In the genomic region with DNA sequence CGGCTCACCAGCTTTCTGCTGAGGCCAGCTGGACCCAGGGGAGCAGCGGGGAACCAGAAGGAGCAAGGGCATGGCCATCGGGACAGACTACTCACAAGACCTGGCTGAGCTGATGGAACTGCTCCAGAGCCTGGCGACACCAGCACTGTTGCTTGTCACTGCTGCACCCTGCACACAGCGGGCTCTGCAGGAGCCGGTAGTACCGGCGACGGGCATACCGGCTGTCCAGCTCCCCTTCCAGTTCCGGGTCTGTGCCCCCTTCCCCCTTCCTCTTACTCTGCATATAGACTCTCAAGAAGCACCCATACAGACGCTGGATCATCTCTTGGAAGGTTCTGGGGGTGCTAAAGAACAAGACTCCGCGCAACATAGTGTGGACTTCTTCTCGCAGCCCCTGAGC, we compare ENCODE assay signal across 10 cellular contexts. TPM values are rescaled to one million over a fixed set of nuclear protein-coding genes. Genes with fewer than 3 reads are reported as not detected.
DNase-seq lines count a peak whose midpoint lies in the region; ATAC-seq, FAIRE-seq and TF ChIP-seq lines count a peak whose summit lies in the region.
"Had no signal": no experiment of that assay in that cellular context is flagged by ENCODE, and none has a peak within 500 bp of the region (broad histone marks: within the 10 kb centered on the region; RNA-seq: fewer than 3 reads in every experiment).

No MANE protein-coding gene starts in this region.

- POLR2A ChIA-PET in CD4-positive, alpha-beta memory T cell (lab: Charles Lee; ENCODE audit: partially characterized antibody): interaction anchor here (0.6 to 8.9 kb wide), 13 partner anchors 12 to 153 kb away, joined by 3 to 169 read pairs (median 11); a partner anchor contains a TSS
- POLR2A ChIA-PET in OCI-LY7 (lab: Charles Lee): interaction anchor here (3.2 kb wide), 1 partner anchor 14 kb away, joined by 16 read pairs; a partner anchor contains a TSS
- POLR2A ChIA-PET in endothelial cell of umbilical vein (lab: Charles Lee): no interaction called here
- POLR2A ChIA-PET in HEK293T (lab: Yijun Ruan, JAX): interaction anchor here (0.8 to 2.7 kb wide), 10 partner anchors 11 to 58 kb away, joined by 3 to 19 read pairs (median 10); a partner anchor contains a TSS

- H3K4me3 ChIP-seq in CD4-positive, alpha-beta memory T cell (ENCODE audit: low read length in 2 of 2): peak overlapping the region; percentile 81 to 90
- peak overlapping the region; percentile 94 for H3K4me3 ChIP-seq in OCI-LY7 (ENCODE audit: low read depth, low read length, poor library complexity, severe bottlenecking)
- peak overlapping the region; percentile 57 to 86 (median 64) for H3K4me3 ChIP-seq in endothelial cell of umbilical vein (replicated peaks in 1 of 3; ENCODE audit: insufficient read depth in 1 of 3, low read depth in 1 of 3, low read length in 3 of 3)

- H2AFZ ChIP-seq in OCI-LY7 (ENCODE audit: low read length) (no peak overlapping the region), endothelial cell of umbilical vein (ENCODE audit: low read depth, low read length) (no peak overlapping the region)

- H3K27ac ChIP-seq in CD4-positive, alpha-beta memory T cell (ENCODE audit: low read depth, low read length): peak overlapping the region; percentile 96
- no peak overlapping the region for H3K27ac ChIP-seq in OCI-LY7 (ENCODE audit: low read depth, low read length, poor library complexity, severe bottlenecking)
- no peak overlapping the region for H3K27ac ChIP-seq in endothelial cell of umbilical vein (ENCODE audit: insufficient read depth, low read depth, low read length)

- no peaks in the 10 kb centered on the region for H3K9me3 ChIP-seq in CD4-positive, alpha-beta memory T cell (ENCODE audit: control insufficient read depth in 1 of 2, low read length in 2 of 2)
- no peaks in the 10 kb centered on the region for H3K9me3 ChIP-seq in OCI-LY7 (ENCODE audit: low read length)
- no peaks in the 10 kb centered on the region for H3K9me3 ChIP-seq in endothelial cell of umbilical vein (replicated peaks; ENCODE audit: control insufficient read depth, insufficient read depth, low read length)

- TF ChIP-seq CTCF in OCI-LY7 (conservative IDR thresholded peaks at IDR 0.05; ENCODE audit: low read length): no peak
- no peak for TF ChIP-seq CTCF in endothelial cell of umbilical vein (IDR thresholded peaks at IDR 0.05; ENCODE audit: extremely low read depth in 1 of 2, insufficient read depth in 1 of 2, low read depth in 1 of 2, low read length in 2 of 2)
- no peak for TF ChIP-seq CTCF in osteocyte (IDR thresholded peaks at IDR 0.05)

- peaks cover 6 to 27% of the 10 kb centered on the region in 2 donors for H3K36me3 Mint-ChIP-seq in CD4-positive, alpha-beta memory T cell
- peaks cover 14% of the 10 kb centered on the region for H3K36me3 Mint-ChIP-seq in osteocyte (ENCODE audit: unreplicated experiment)

- BruUV-seq in OCI-LY7 (replicated peaks; lab: Mats Ljungman, UMichigan): no TSS peak
- no TSS peak for BruUV-seq in endothelial cell of umbilical vein (replicated peaks; lab: Mats Ljungman, UMichigan)

- no peak for DNase-seq in CD4-positive, alpha-beta memory T cell
- no peak for DNase-seq in OCI-LY7 (ENCODE audit: low spot score)
- no peak for DNase-seq in endothelial cell of umbilical vein (ENCODE audit: low read depth, low spot score)
- no peak for DNase-seq in osteocyte (ENCODE audit: extremely low spot score, unreplicated experiment)
- no peak for DNase-seq in NCI-H345 treated with DMSO at 0.1 percent for 48 hours (lab: John Stamatoyannopoulos, UW; ENCODE audit: unreplicated experiment)
- DNase-seq in NCI-H446 treated with DMSO at 0.1 percent for 48 hours (lab: John Stamatoyannopoulos, UW): no peak
- no peak for DNase-seq in HEK293T (ENCODE audit: extremely low spot score)
- DNase-seq: effector CD4-positive, alpha-beta T cell had no signal

- H3K4me1 ChIP-seq in CD4-positive, alpha-beta memory T cell (ENCODE audit: insufficient read depth, low read length): peaks cover 41% of the 10 kb centered on the region
- H3K4me1 ChIP-seq in OCI-LY7 (ENCODE audit: insufficient read depth, low read length, poor library complexity, severe bottlenecking) (peaks cover 27% of the 10 kb centered on the region), endothelial cell of umbilical vein (ENCODE audit: control insufficient read depth, extremely low read depth, insufficient read depth, low read length) (peaks cover 17% of the 10 kb centered on the region)

- H3K9me1 ChIP-seq in endothelial cell of umbilical vein (replicated peaks; ENCODE audit: control insufficient read depth, extremely low read depth, insufficient read depth, low read length): no peaks in the 10 kb centered on the region

- H3K36me3 ChIP-seq in CD4-positive, alpha-beta memory T cell (ENCODE audit: insufficient read depth, low read length): peaks cover 33% of the 10 kb centered on the region
- peaks cover 54% of the 10 kb centered on the region for H3K36me3 ChIP-seq in OCI-LY7 (ENCODE audit: insufficient read depth, low read length)
- H3K36me3 ChIP-seq in endothelial cell of umbilical vein (ENCODE audit: control insufficient read depth in 2 of 2, extremely low read depth in 1 of 2, insufficient read depth in 2 of 2, low read length in 2 of 2): peaks cover 0 to 44% of the 10 kb centered on the region in 2 experiments

- TF ChIP-seq POLR2A in endothelial cell of umbilical vein (IDR thresholded peaks at IDR 0.05; ENCODE audit: low read depth, low read length): no peak

- peaks cover 22 to 63% (median 33%) of the 10 kb centered on the region in 4 donors for H3K4me1 Mint-ChIP-seq in CD4-positive, alpha-beta memory T cell
- peaks cover 32% of the 10 kb centered on the region for H3K4me1 Mint-ChIP-seq in osteocyte (ENCODE audit: unreplicated experiment)

- peaks cover 0 to 5% (median 0%) of the 10 kb centered on the region in 8 donors for H3K9me3 Mint-ChIP-seq in CD4-positive, alpha-beta memory T cell
- H3K9me3 Mint-ChIP-seq in osteocyte (ENCODE audit: unreplicated experiment): no peaks in the 10 kb centered on the region

- H3K79me2 ChIP-seq in OCI-LY7 (ENCODE audit: insufficient read depth, low read depth, low read length) (peaks cover 32% of the 10 kb centered on the region), endothelial cell of umbilical vein (ENCODE audit: control insufficient read depth, insufficient read depth, low read length) (peaks cover 33% of the 10 kb centered on the region)

- dilution Hi-C loops in endothelial cell of umbilical vein (cut with MboI; ENCODE audit: extremely low pct_ligation_motif_present, low sequenced_read_pairs): no loop called here

- H3K4me2 ChIP-seq in OCI-LY7 (ENCODE audit: low read length) (peak overlapping the region; percentile 80), endothelial cell of umbilical vein (ENCODE audit: insufficient read depth, low read length) (peak overlapping the region; percentile 62)

- ATAC-seq in HG03432 (IDR thresholded peaks at IDR 0.05; ENCODE audit: unreplicated experiment): no peak

- H3K4me3 Mint-ChIP-seq in CD4-positive, alpha-beta memory T cell: peak overlapping the region; percentile 88 to 97 (median 93)
- peak overlapping the region; percentile 89 for H3K4me3 Mint-ChIP-seq in osteocyte (ENCODE audit: unreplicated experiment)

- H3K27me3 ChIP-seq in CD4-positive, alpha-beta memory T cell (ENCODE audit: insufficient read depth, low read length): no peaks in the 10 kb centered on the region
- no peaks in the 10 kb centered on the region for H3K27me3 ChIP-seq in endothelial cell of umbilical vein (ENCODE audit: control insufficient read depth in 2 of 2, insufficient read depth in 2 of 2, low read length in 2 of 2)

- H3K27ac Mint-ChIP-seq in CD4-positive, alpha-beta memory T cell: peak overlapping the region; percentile 60 to 98 (median 92)
- peak overlapping the region; percentile 82 for H3K27ac Mint-ChIP-seq in osteocyte (ENCODE audit: unreplicated experiment)

- H4K20me1 ChIP-seq in OCI-LY7 (ENCODE audit: insufficient read depth, low read length) (peaks cover 6% of the 10 kb centered on the region; the same call in 1 of the 2 replicates), endothelial cell of umbilical vein (replicated peaks; ENCODE audit: control insufficient read depth, extremely low read depth, insufficient read depth, low read length) (no peaks in the 10 kb centered on the region)

- intact Hi-C loops in CD4-positive, alpha-beta memory T cell (cut with micrococcal nuclease): no loop called here
- intact Hi-C loops in OCI-LY7 (cut with micrococcal nuclease; ENCODE audit: unreplicated experiment): loop anchor here (5.0 kb wide), 1 partner anchor 70 kb away; no protein-coding TSS in a partner anchor
- intact Hi-C loops in endothelial cell of umbilical vein (cut with micrococcal nuclease): no loop called here

- FAIRE-seq in endothelial cell of umbilical vein (lab: Jason Lieb, UNC): no peak
- FAIRE-seq: GM18507 had no signal

- peak overlapping the region; percentile 61 for H3K9ac ChIP-seq in endothelial cell of umbilical vein (replicated peaks; ENCODE audit: extremely low read depth, insufficient read depth, low read length)

- CTCF ChIA-PET in CD4-positive, alpha-beta memory T cell (lab: Charles Lee; ENCODE audit: partially characterized antibody): interaction anchor here (0.9 to 3.8 kb wide), 5 partner anchors 13 to 92 kb away, joined by 3 to 15 read pairs (median 5); a partner anchor contains a TSS
- CTCF ChIA-PET in OCI-LY7 (lab: Charles Lee; ENCODE audit: unreplicated experiment) (interaction anchor here (0.5 kb wide), 1 partner anchor 148 kb away, joined by 3 read pairs; no protein-coding TSS in a partner anchor), endothelial cell of umbilical vein (lab: Charles Lee) (interaction anchor here (2.2 to 2.6 kb wide), 2 partner anchors 11 to 31 kb away, joined by 5 to 13 read pairs; no protein-coding TSS in a partner anchor), HEK293T (lab: Yijun Ruan, JAX) (no interaction called here)

- H3K27me3 Mint-ChIP-seq in CD4-positive, alpha-beta memory T cell: no peaks in the 10 kb centered on the region
- H3K27me3 Mint-ChIP-seq in osteocyte (ENCODE audit: unreplicated experiment): no peaks in the 10 kb centered on the region

- no peaks in the 10 kb centered on the region for H3K9me2 ChIP-seq in OCI-LY7 (ENCODE audit: insufficient read depth, low read length)

RNA-seq across cellular contexts. Expression of a gene that starts 1.0 kb away (rescaled TPM):
- 100 to 1,000 TPM; 116 to 125 TPM for total RNA-seq in CD4-positive, alpha-beta memory T cell
- 1 to 10 TPM; 3.2 to 5.7 TPM for polyA plus RNA-seq in CD4-positive, alpha-beta memory T cell
- 34.8 and 38.6 TPM in 2 replicates for total RNA-seq in OCI-LY7 (2014; rRNA removed; shearing (Covaris generic))
- 89.6 and 90.4 TPM in 2 replicates for total RNA-seq in OCI-LY7 (2022)
- total RNA-seq in endothelial cell of umbilical vein: 69.2 and 70.0 TPM in 2 replicates
- 44.8 and 57.5 TPM in 2 replicates for polyA plus RNA-seq in endothelial cell of umbilical vein
- 20.7 and 26.9 TPM in 2 replicates for polyA plus RNA-seq in endothelial cell of umbilical vein (2011; cell fraction: cytosol; rRNA removed)
- 210 and 226 TPM in 2 replicates for polyA plus RNA-seq in endothelial cell of umbilical vein (2011; cell fraction: nucleus; rRNA removed)
- polyA plus RNA-seq in endothelial cell of umbilical vein (2012): 36.4 and 41.9 TPM in 2 replicates
- polyA minus RNA-seq in endothelial cell of umbilical vein: 30.7 and 36.8 TPM in 2 replicates
- polyA minus RNA-seq in endothelial cell of umbilical vein (2011; cell fraction: cytosol; rRNA and poly(A)+ RNA removed): 81.3 TPM
- 51.5 and 52.1 TPM in 2 replicates for polyA minus RNA-seq in endothelial cell of umbilical vein (2011; cell fraction: nucleus; rRNA and poly(A)+ RNA removed)
- 59.3 and 61.0 TPM in 2 replicates for total RNA-seq in osteocyte

RNA-seq across cellular contexts. Expression of a gene that starts 1.1 kb away (rescaled TPM):
- total RNA-seq in CD4-positive, alpha-beta memory T cell: 10 to 100 TPM; 48.6 to 49.5 TPM
- 100 to 1,000 TPM; 117 to 161 TPM for polyA plus RNA-seq in CD4-positive, alpha-beta memory T cell
- total RNA-seq in OCI-LY7 (2014; rRNA removed; shearing (Covaris generic)): 111 and 130 TPM in 2 replicates
- total RNA-seq in OCI-LY7 (2022): 71.0 and 75.1 TPM in 2 replicates
- 89.0 and 90.5 TPM in 2 replicates for total RNA-seq in endothelial cell of umbilical vein
- polyA plus RNA-seq in endothelial cell of umbilical vein: 146 and 162 TPM in 2 replicates
- 105 and 133 TPM in 2 replicates for polyA plus RNA-seq in endothelial cell of umbilical vein (2011; cell fraction: cytosol; rRNA removed)
- 40.9 and 47.5 TPM in 2 replicates for polyA plus RNA-seq in endothelial cell of umbilical vein (2011; cell fraction: nucleus; rRNA removed)
- polyA plus RNA-seq in endothelial cell of umbilical vein (2012): 64.0 and 77.7 TPM in 2 replicates
- polyA minus RNA-seq in endothelial cell of umbilical vein: 21.4 and 27.1 TPM in 2 replicates
- 54.2 TPM for polyA minus RNA-seq in endothelial cell of umbilical vein (2011; cell fraction: cytosol; rRNA and poly(A)+ RNA removed)
- polyA minus RNA-seq in endothelial cell of umbilical vein (2011; cell fraction: nucleus; rRNA and poly(A)+ RNA removed): 7.1 and 9.3 TPM in 2 replicates
- total RNA-seq in osteocyte: 57.4 and 58.1 TPM in 2 replicates

RNA-seq across cellular contexts. Expression of a gene that starts 13.2 kb away (rescaled TPM):
- total RNA-seq in CD4-positive, alpha-beta memory T cell: 1 to 10 TPM; 8.5 to 8.6 TPM
- under 1 TPM; 0.27 to 0.45 TPM for polyA plus RNA-seq in CD4-positive, alpha-beta memory T cell
- 9.0 and 10.3 TPM in 2 replicates for total RNA-seq in OCI-LY7 (2014; rRNA removed; shearing (Covaris generic))
- total RNA-seq in OCI-LY7 (2022): 15.3 and 15.9 TPM in 2 replicates
- 12.1 and 12.4 TPM in 2 replicates for total RNA-seq in endothelial cell of umbilical vein
- 4.3 and 5.7 TPM in 2 replicates for polyA plus RNA-seq in endothelial cell of umbilical vein
- 3.3 and 5.0 TPM in 2 replicates for polyA plus RNA-seq in endothelial cell of umbilical vein (2011; cell fraction: cytosol; rRNA removed)
- 7.5 and 8.5 TPM in 2 replicates for polyA plus RNA-seq in endothelial cell of umbilical vein (2011; cell fraction: nucleus; rRNA removed)
- 5.6 and 7.9 TPM in 2 replicates for polyA plus RNA-seq in endothelial cell of umbilical vein (2012)
- 2.0 and 3.6 TPM in 2 replicates for polyA minus RNA-seq in endothelial cell of umbilical vein
- 25.7 TPM for polyA minus RNA-seq in endothelial cell of umbilical vein (2011; cell fraction: cytosol; rRNA and poly(A)+ RNA removed)
- polyA minus RNA-seq in endothelial cell of umbilical vein (2011; cell fraction: nucleus; rRNA and poly(A)+ RNA removed): 2.0 and 3.5 TPM in 2 replicates
- 19.8 and 21.7 TPM in 2 replicates for total RNA-seq in osteocyte

RNA-seq across cellular contexts. Expression of a gene that starts 15.5 kb away (rescaled TPM):
- not detected for total RNA-seq in CD4-positive, alpha-beta memory T cell
- polyA plus RNA-seq in CD4-positive, alpha-beta memory T cell: not detected
- total RNA-seq in OCI-LY7 (2014; rRNA removed; shearing (Covaris generic)): not detected in 2 replicates
- total RNA-seq in OCI-LY7 (2022) (not detected in 2 replicates), endothelial cell of umbilical vein (not detected in 2 replicates), osteocyte (not detected in 2 replicates)
- not detected in 2 replicates for polyA plus RNA-seq in endothelial cell of umbilical vein
- polyA plus RNA-seq in endothelial cell of umbilical vein (2011; cell fraction: cytosol; rRNA removed): not detected in 2 replicates
- not detected in 2 replicates for polyA plus RNA-seq in endothelial cell of umbilical vein (2011; cell fraction: nucleus; rRNA removed)
- polyA plus RNA-seq in endothelial cell of umbilical vein (2012): not detected in 2 replicates
- polyA minus RNA-seq in endothelial cell of umbilical vein: not detected in 2 replicates
- polyA minus RNA-seq in endothelial cell of umbilical vein (2011; cell fraction: cytosol; rRNA and poly(A)+ RNA removed): not detected
- not detected in 2 replicates for polyA minus RNA-seq in endothelial cell of umbilical vein (2011; cell fraction: nucleus; rRNA and poly(A)+ RNA removed)

RNA-seq across cellular contexts. Expression of a gene that starts 17.5 kb away (rescaled TPM):
- total RNA-seq in CD4-positive, alpha-beta memory T cell: not detected
- not detected for polyA plus RNA-seq in CD4-positive, alpha-beta memory T cell
- total RNA-seq in OCI-LY7 (2014; rRNA removed; shearing (Covaris generic)): 0.21 TPM in 1 of 2 replicates, not detected in the other
- total RNA-seq in OCI-LY7 (2022): not detected in 2 replicates
- total RNA-seq in endothelial cell of umbilical vein: not detected in 2 replicates
- polyA plus RNA-seq in endothelial cell of umbilical vein: 0.08 TPM in 1 of 2 replicates, not detected in the other
- not detected in 2 replicates for polyA plus RNA-seq in endothelial cell of umbilical vein (2011; cell fraction: cytosol; rRNA removed)
- not detected in 2 replicates for polyA plus RNA-seq in endothelial cell of umbilical vein (2011; cell fraction: nucleus; rRNA removed)
- polyA plus RNA-seq in endothelial cell of umbilical vein (2012): not detected in 2 replicates
- polyA minus RNA-seq in endothelial cell of umbilical vein: not detected in 2 replicates
- 3.0 TPM for polyA minus RNA-seq in endothelial cell of umbilical vein (2011; cell fraction: cytosol; rRNA and poly(A)+ RNA removed)
- polyA minus RNA-seq in endothelial cell of umbilical vein (2011; cell fraction: nucleus; rRNA and poly(A)+ RNA removed): not detected in 2 replicates
- total RNA-seq in osteocyte: not detected in 2 replicates
